Comparison of ENCODE assay signal across 8 cellular contexts in genomic region chr11:206516-207212, GRCh38. TPM values are rescaled to one million over a fixed set of nuclear protein-coding genes. Genes with fewer than 3 reads are reported as not detected.
DNase-seq lines count a peak whose midpoint lies in the region; ATAC-seq and TF ChIP-seq lines count a peak whose summit lies in the region.

No MANE protein-coding gene starts in this region.

- peak; percentile 36 for DNase-seq in activated CD4-positive, alpha-beta T cell treated with anti-CD3 and anti-CD28 coated beads for 36 hours
- DNase-seq in activated CD4-positive, alpha-beta T cell treated with anti-CD3 and anti-CD28 coated beads, Interleukin-2, amount 50 U/mL, for 1 hour: no peak
- DNase-seq in hepatocyte (ENCODE audit: low spot score) (peak; percentile 54), sciatic nerve (ENCODE audit: low spot score) (no peak), COR-L47 (lab: John Stamatoyannopoulos, UW) (no peak)

- peak overlapping the region; percentile 92 for H3K9ac ChIP-seq in HUES6 (ENCODE audit: low read length)

- H2AFZ ChIP-seq in hepatocyte: no peak overlapping the region

- peaks cover 16% of the 10 kb centered on the region for H3K4me1 ChIP-seq in HUES6 (ENCODE audit: control insufficient read depth, insufficient read depth, low read length)
- H3K4me1 ChIP-seq in hepatocyte (ENCODE audit: insufficient read depth): peaks cover 26% of the 10 kb centered on the region

- H3K4me3 ChIP-seq in HUES6 (ENCODE audit: low read depth, low read length) (peak overlapping the region; percentile 92), hepatocyte (peak overlapping the region; percentile 69), skin epidermis (peak overlapping the region; percentile 66 to 99 (median 94))

- no peak for ATAC-seq in activated CD4-positive, alpha-beta T cell treated with anti-CD3 and anti-CD28 coated beads for 36 hours
- no peak for ATAC-seq in sciatic nerve

- no peaks in the 10 kb centered on the region for H3K9me3 Mint-ChIP-seq in activated CD4-positive, alpha-beta T cell treated with anti-CD3 and anti-CD28 coated beads for 36 hours (ENCODE audit: low read depth)
- H3K9me3 Mint-ChIP-seq in activated naive CD8-positive, alpha-beta T cell (ENCODE audit: low read depth): no peaks in the 10 kb centered on the region

- H3K9me2 ChIP-seq in hepatocyte (replicated peaks; ENCODE audit: insufficient read depth): no peaks in the 10 kb centered on the region

- whole genome bisulfite sequencing in hepatocyte (ENCODE audit: low lambda C conversion rate, missing lambda C conversion rate): 8% methylated on average over 36 of the region's 39 CpGs

- H3K36me3 ChIP-seq in HUES6 (ENCODE audit: control insufficient read depth, insufficient read depth, low read length): peaks cover 49% of the 10 kb centered on the region
- H3K36me3 ChIP-seq in hepatocyte (replicated peaks; ENCODE audit: insufficient read depth, low read depth): no peaks in the 10 kb centered on the region

- intact Hi-C loops in activated CD4-positive, alpha-beta T cell treated with anti-CD3 and anti-CD28 coated beads for 36 hours (cut with DNase I, micrococcal nuclease): loop anchor here (1.0 to 5.0 kb wide), 10 partner anchors 30 to 603 kb away; partner anchors contain the start of genes PSMD13 (in 2 of the 2), SIRT3 (in 2 of the 2), DEAF1 (in 1 of the 2) and IFITM1 (in 1 of the 2)
- intact Hi-C loops in sciatic nerve (cut with DNase I): no loop called here

- peak overlapping the region; percentile 100 for H3K4me2 ChIP-seq in hepatocyte

- H3K27me3 ChIP-seq in HUES6 (ENCODE audit: control insufficient read depth, insufficient read depth, low read length): no peaks in the 10 kb centered on the region
- no peaks in the 10 kb centered on the region for H3K27me3 ChIP-seq in hepatocyte

- peaks cover 63% of the 10 kb centered on the region for H3K4me1 Mint-ChIP-seq in activated CD4-positive, alpha-beta T cell treated with anti-CD3 and anti-CD28 coated beads for 36 hours
- peaks cover 51% of the 10 kb centered on the region for H3K4me1 Mint-ChIP-seq in activated naive CD8-positive, alpha-beta T cell (ENCODE audit: low read depth)

- peak overlapping the region; percentile 99 for H3K27ac Mint-ChIP-seq in activated CD4-positive, alpha-beta T cell treated with anti-CD3 and anti-CD28 coated beads for 36 hours
- H3K27ac Mint-ChIP-seq in activated naive CD8-positive, alpha-beta T cell: peak overlapping the region; percentile 98

- peaks cover 67% of the 10 kb centered on the region for H3K79me2 ChIP-seq in hepatocyte

- H3K27ac ChIP-seq in HUES6 (ENCODE audit: low read depth, low read length): peak overlapping the region; percentile 72; the same call in 1 of the 2 replicates
- peak overlapping the region; percentile 94 for H3K27ac ChIP-seq in hepatocyte
- peak overlapping the region; percentile 87 to 99 (median 97) for H3K27ac ChIP-seq in skin epidermis

- peaks cover 67% of the 10 kb centered on the region for H3K36me3 Mint-ChIP-seq in activated CD4-positive, alpha-beta T cell treated with anti-CD3 and anti-CD28 coated beads for 36 hours (ENCODE audit: low read depth)
- H3K36me3 Mint-ChIP-seq in activated naive CD8-positive, alpha-beta T cell: peaks cover 3% of the 10 kb centered on the region

- H3K4me3 Mint-ChIP-seq in activated CD4-positive, alpha-beta T cell treated with anti-CD3 and anti-CD28 coated beads for 36 hours: peak overlapping the region; percentile 94
- peak overlapping the region; percentile 100 for H3K4me3 Mint-ChIP-seq in activated naive CD8-positive, alpha-beta T cell

- peaks cover 50% of the 10 kb centered on the region for H4K20me1 ChIP-seq in hepatocyte (ENCODE audit: insufficient read depth, poor library complexity, severe bottlenecking)

- H3K9me3 ChIP-seq in HUES6 (ENCODE audit: control insufficient read depth, insufficient read depth, low read depth, low read length): no peaks in the 10 kb centered on the region
- no peaks in the 10 kb centered on the region for H3K9me3 ChIP-seq in hepatocyte (ENCODE audit: low read depth)

- POLR2A ChIA-PET in activated CD4-positive, alpha-beta T cell treated with anti-CD3 and anti-CD28 coated beads for 36 hours (lab: Charles Lee): interaction anchor here (0.8 to 1.2 kb wide), 8 partner anchors 10 to 362 kb away, joined by 3 to 25 read pairs (median 4); partner anchors contain the start of genes PSMD13, RNH1 and SIRT3

- CTCF ChIA-PET in activated CD4-positive, alpha-beta T cell treated with anti-CD3 and anti-CD28 coated beads for 36 hours (lab: Charles Lee): interaction anchor here (0.7 to 2.4 kb wide), 14 partner anchors 9 to 242 kb away, joined by 3 to 10 read pairs (median 4); partner anchors contain the start of genes PSMD13, PTDSS2 and SIRT3

- TF ChIP-seq CTCF in hepatocyte (IDR thresholded peaks at IDR 0.05; ENCODE audit: poor library complexity): no peak

- H3K27me3 Mint-ChIP-seq in activated CD4-positive, alpha-beta T cell treated with anti-CD3 and anti-CD28 coated beads for 36 hours: no peaks in the 10 kb centered on the region
- H3K27me3 Mint-ChIP-seq in activated naive CD8-positive, alpha-beta T cell: no peaks in the 10 kb centered on the region

RNA-seq across cellular contexts. Expression of gene BET1L, which starts 0.5 kb away (rescaled TPM):
- 10 to 100 TPM; 45.5 to 49.4 TPM for total RNA-seq in activated CD4-positive, alpha-beta T cell treated with anti-CD3 and anti-CD28 coated beads for 36 hours
- total RNA-seq in hepatocyte (28.6 and 33.9 TPM in 2 replicates), sciatic nerve (48.1 TPM)
- 70.5 and 76.6 TPM in 2 replicates for polyA plus RNA-seq in hepatocyte

RNA-seq across cellular contexts. Expression of gene RIC8A, which starts 0.8 kb away (rescaled TPM):
- 100 to 1,000 TPM; 104 to 124 TPM for total RNA-seq in activated CD4-positive, alpha-beta T cell treated with anti-CD3 and anti-CD28 coated beads for 36 hours
- total RNA-seq in hepatocyte: 75.6 and 115 TPM in 2 replicates
- 81.0 and 82.1 TPM in 2 replicates for polyA plus RNA-seq in hepatocyte
- total RNA-seq in sciatic nerve: 74.7 TPM

RNA-seq across cellular contexts. Expression of gene SCGB1C1, which starts 13.8 kb away (rescaled TPM):
- total RNA-seq in activated CD4-positive, alpha-beta T cell treated with anti-CD3 and anti-CD28 coated beads for 36 hours: not detected
- total RNA-seq in hepatocyte (not detected in 2 replicates), sciatic nerve (not detected)
- polyA plus RNA-seq in hepatocyte: not detected in 2 replicates

RNA-seq across cellular contexts. Expression of gene SIRT3, which starts 29.5 kb away (rescaled TPM):
- 10 to 100 TPM; 19.6 to 23.3 TPM for total RNA-seq in activated CD4-positive, alpha-beta T cell treated with anti-CD3 and anti-CD28 coated beads for 36 hours
- total RNA-seq in hepatocyte (11.2 and 15.5 TPM in 2 replicates), sciatic nerve (21.7 TPM)
- polyA plus RNA-seq in hepatocyte: 23.4 and 27.4 TPM in 2 replicates

RNA-seq across cellular contexts. Expression of gene PSMD13, which starts 30.1 kb away (rescaled TPM):
- 100 to 1,000 TPM; 134 to 212 TPM for total RNA-seq in activated CD4-positive, alpha-beta T cell treated with anti-CD3 and anti-CD28 coated beads for 36 hours
- total RNA-seq in hepatocyte: 80.8 and 91.8 TPM in 2 replicates
- polyA plus RNA-seq in hepatocyte: 125 and 146 TPM in 2 replicates
- total RNA-seq in sciatic nerve: 79.4 TPM

Comparison
In these comparisons a context has a peak if more than half of its experiments do, and no peak if none do; other contexts are left out.
1. DNase-seq: peak in activated CD4-positive, alpha-beta T cell treated with anti-CD3 and anti-CD28 coated beads for 36 hours (single experiment) and hepatocyte (single experiment); none in activated CD4-positive, alpha-beta T cell treated with anti-CD3 and anti-CD28 coated beads, Interleukin-2, amount 50 U/mL, for 1 hour (single experiment), sciatic nerve (single experiment) and COR-L47 (single experiment).
2. Peak in every context shown above with its lines, with median percentiles within 50 percentile points of each other: H3K27ac ChIP-seq and H3K4me3 ChIP-seq.